21 cellular contexts compared by ENCODE assay signal in the genomic region with DNA sequence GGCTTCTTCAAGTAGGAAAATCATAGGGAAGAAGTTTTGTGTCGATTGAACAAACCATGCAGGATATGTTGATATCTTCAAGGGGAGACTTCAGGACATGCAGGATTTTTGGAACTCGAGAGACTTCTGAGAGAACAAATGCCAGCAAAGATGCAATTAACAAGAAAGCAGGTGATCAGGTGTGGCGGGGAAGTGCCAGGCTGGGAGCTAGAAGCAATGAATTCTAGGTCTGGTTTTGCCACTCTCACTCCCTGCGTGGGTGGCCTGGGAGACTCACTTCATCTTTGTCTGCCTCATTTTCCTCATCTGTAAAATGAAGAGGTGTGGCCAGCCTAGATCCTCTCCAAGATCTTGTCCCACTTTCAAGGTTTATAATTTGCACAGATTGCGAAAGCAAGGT. TPM values are rescaled to one million over a fixed set of nuclear protein-coding genes. Genes with fewer than 3 reads are reported as not detected.
DNase-seq lines count a peak whose midpoint lies in the region; ATAC-seq, FAIRE-seq and TF ChIP-seq lines count a peak whose summit lies in the region.
"Had no signal": no experiment of that assay in that cellular context is flagged by ENCODE, and none has a peak within 500 bp of the region (broad histone marks: within the 10 kb centered on the region; RNA-seq: fewer than 3 reads in every experiment).

No MANE protein-coding gene starts in this region.

- ATAC-seq in foreskin keratinocyte = no peak
- no peak for ATAC-seq in mucosa of descending colon
- ATAC-seq: A549 had no signal

- peak; percentile 22 for DNase-seq in MCF 10A (ENCODE audit: unreplicated experiment)
- no peak for DNase-seq in breast epithelium (ENCODE audit: low spot score in 2 of 2)
- peak; percentile 37 for DNase-seq in bronchial epithelial cell (ENCODE audit: low read depth)
- DNase-seq in foreskin keratinocyte = no peak
- DNase-seq in RKO (ENCODE audit: low spot score) = no peak
- no peak for DNase-seq in mucosa of descending colon
- no peak for DNase-seq in uterus
- no peak for DNase-seq in NCI-H187 treated with DMSO at 0.1 percent for 48 hours (lab: John Stamatoyannopoulos, UW)
- DNase-seq: AML-193; Caco-2; CD4-positive, alpha-beta T cell had no signal

- no peak overlapping the region for H3K27ac Mint-ChIP-seq in MCF 10A (ENCODE audit: low read depth, unreplicated experiment)
- H3K27ac Mint-ChIP-seq: CD4-positive, alpha-beta T cell had no signal

- H3K27me3 Mint-ChIP-seq in MCF 10A (ENCODE audit: insufficient read depth, unreplicated experiment) = no peaks in the 10 kb centered on the region

- H3K27ac ChIP-seq in breast epithelium (no peak overlapping the region), foreskin keratinocyte (peak overlapping the region; percentile 99), uterus (no peak overlapping the region)
- H3K27ac ChIP-seq: 22Rv1, A549, C4-2B, HL-60 had no signal

- CTCF ChIA-PET in MCF 10A (lab: Yijun Ruan, JAX) = interaction anchor here (1.5 to 5.4 kb wide), 3 partner anchors 13 to 40 kb away, joined by 4 to 47 read pairs (median 30); no protein-coding TSS in a partner anchor

- H3K36me3 ChIP-seq in breast epithelium = no peaks in the 10 kb centered on the region
- peaks cover 28% of the 10 kb centered on the region for H3K36me3 ChIP-seq in bronchial epithelial cell (ENCODE audit: control insufficient read depth, insufficient read depth, low read length)
- no peaks in the 10 kb centered on the region for H3K36me3 ChIP-seq in mucosa of descending colon (ENCODE audit: low read depth)
- H3K36me3 ChIP-seq in uterus = no peaks in the 10 kb centered on the region
- H3K36me3 ChIP-seq: HAP-1 had no signal

- H3K9me3 Mint-ChIP-seq in MCF 10A (ENCODE audit: unreplicated experiment) = no peaks in the 10 kb centered on the region
- H3K9me3 Mint-ChIP-seq: CD4-positive, alpha-beta T cell had no signal

- peak overlapping the region; percentile 95 for H3K4me3 Mint-ChIP-seq in MCF 10A (ENCODE audit: unreplicated experiment)
- H3K4me3 Mint-ChIP-seq: CD4-positive, alpha-beta T cell had no signal

- no TSS peak for BruUV-seq in MCF 10A (replicated peaks; lab: Mats Ljungman, UMichigan)

- no peak for FAIRE-seq in bronchial epithelial cell (lab: Jason Lieb, UNC)
- FAIRE-seq: A549, G401.6, GM12891, GM19239 had no signal

- peaks cover 61% of the 10 kb centered on the region for H3K36me3 Mint-ChIP-seq in MCF 10A (ENCODE audit: insufficient read depth, unreplicated experiment)

- H3K27me3 ChIP-seq in breast epithelium = no peaks in the 10 kb centered on the region
- H3K27me3 ChIP-seq in bronchial epithelial cell (ENCODE audit: control insufficient read depth, insufficient read depth, low read length) = no peaks in the 10 kb centered on the region
- H3K27me3 ChIP-seq in foreskin keratinocyte = no peaks in the 10 kb centered on the region
- H3K27me3 ChIP-seq in uterus = no peaks in the 10 kb centered on the region

- peaks cover 38% of the 10 kb centered on the region for H3K4me1 Mint-ChIP-seq in MCF 10A (ENCODE audit: insufficient read depth, unreplicated experiment)

- POLR2A ChIA-PET in MCF 10A (lab: Yijun Ruan, JAX) = interaction anchor here (0.7 to 14.1 kb wide), 14 partner anchors 7 to 115 kb away, joined by 3 to 863 read pairs (median 17); partner anchors contain the start of gene VPS4B

- H3K9me3 ChIP-seq in breast epithelium (no peaks in the 10 kb centered on the region), mucosa of descending colon (no peaks in the 10 kb centered on the region), uterus (no peaks in the 10 kb centered on the region)
- H3K9me3 ChIP-seq: A549, Caco-2, HAP-1 had no signal

- no peaks in the 10 kb centered on the region for H3K4me1 ChIP-seq in breast epithelium
- H3K4me1 ChIP-seq in foreskin keratinocyte = peaks cover 26% of the 10 kb centered on the region
- H3K4me1 ChIP-seq in mucosa of descending colon (ENCODE audit: low read depth) = no peaks in the 10 kb centered on the region
- no peaks in the 10 kb centered on the region for H3K4me1 ChIP-seq in uterus
- H3K4me1 ChIP-seq: A549, Caco-2, HAP-1 had no signal

- H3K4me3 ChIP-seq in breast epithelium (peak overlapping the region in 1 of 3 donors; percentile 15), bronchial epithelial cell (ENCODE audit: low read depth, low read length) (peak overlapping the region; percentile 69), mucosa of descending colon (no peak overlapping the region), uterus (no peak overlapping the region)
- H3K4me3 ChIP-seq: A549, HAP-1 had no signal

- TF ChIP-seq POLR2A in breast epithelium (IDR thresholded peaks at IDR 0.05) = no peak
- no peak for TF ChIP-seq POLR2A in uterus (IDR thresholded peaks at IDR 0.05)

- TF ChIP-seq CTCF in MCF 10A (IDR thresholded peaks at IDR 0.05; ENCODE audit: unreplicated experiment) (no peak), breast epithelium (IDR thresholded peaks at IDR 0.05) (no peak), bronchial epithelial cell (IDR thresholded peaks at IDR 0.05; ENCODE audit: insufficient read depth, low read length, severe bottlenecking) (no peak), foreskin keratinocyte (conservative IDR thresholded peaks at IDR 0.05) (no peak), mucosa of descending colon (IDR thresholded peaks at IDR 0.05) (no peak), uterus (IDR thresholded peaks at IDR 0.05) (no peak)

- intact Hi-C loops in MCF 10A (cut with micrococcal nuclease) = loop anchor here (2.0 kb wide), 2 partner anchors 69 to 113 kb away; partner anchors contain the start of gene KDSR
- intact Hi-C loops in breast epithelium (cut with DNase I; ENCODE audit: low total_unique reads) = no loop called here
- intact Hi-C loops in mucosa of descending colon (cut with DNase I, micrococcal nuclease) = no loop called here
- intact Hi-C loops in uterus (cut with DNase I; ENCODE audit: low total_unique reads) = no loop called here

RNA-seq across cellular contexts. Expression of gene SERPINB5, which starts 3.1 kb away (rescaled TPM):
- total RNA-seq in MCF 10A (2022) (254 and 330 TPM in 2 replicates), breast epithelium (10 to 100 TPM in 2 of 3 donors, not detected in 1; 12.6 to 17.4 TPM), bronchial epithelial cell (440 and 513 TPM in 2 replicates), foreskin keratinocyte (282 and 314 TPM in 2 replicates), mucosa of descending colon (1 to 10 TPM in 2 of 3 donors, under 1 TPM in 1; 0.63 to 2.6 (median 2.3) TPM), uterus (under 1 TPM in 1 of 4 donors, not detected in 3; 0.69 TPM)
- polyA plus RNA-seq in foreskin keratinocyte = 157 and 172 TPM in 2 replicates
- total RNA-seq: Caco-2; CD4-positive, alpha-beta T cell; H4 had no signal
- polyA plus RNA-seq: BJ had no signal

RNA-seq across cellular contexts. Expression of gene VPS4B, which starts 57.5 kb away (rescaled TPM):
- total RNA-seq in MCF 10A (2022) (67.8 and 89.8 TPM in 2 replicates), breast epithelium (10 to 100 TPM; 34.1 to 61.5 (median 35.7) TPM), bronchial epithelial cell (120 and 167 TPM in 2 replicates), foreskin keratinocyte (65.8 and 67.5 TPM in 2 replicates), mucosa of descending colon (100 to 1,000 TPM in 2 of 3 donors, 10 to 100 TPM in 1; 83.8 to 167 (median 116) TPM), uterus (100 to 1,000 TPM in 1 of 4 donors, 10 to 100 TPM in 3; 32.4 to 214 (median 52.2) TPM)
- polyA plus RNA-seq in foreskin keratinocyte = 20.9 and 23.4 TPM in 2 replicates

Comparison
In these comparisons a context has a peak if more than half of its experiments do, and no peak if none do; other contexts are left out.
1. DNase-seq: peak in MCF 10A (single experiment) and bronchial epithelial cell (single experiment); none in breast epithelium (0 of 2), foreskin keratinocyte (0 of 2), RKO (single experiment), mucosa of descending colon (0 of 3), uterus (0 of 2) and NCI-H187 treated with DMSO at 0.1 percent for 48 hours (single experiment).
2. RNA of gene SERPINB5, which starts 3.1 kb away (total RNA-seq): 440 to 513 TPM in bronchial epithelial cell, 254 to 330 TPM in MCF 10A and 282 to 314 TPM in foreskin keratinocyte; 12.6 to 17.4 TPM in breast epithelium, 0.63 to 2.6 TPM in mucosa of descending colon and 0.69 TPM in uterus; every median in the first group is over 10 times any median in the second.